In the genomic region with DNA sequence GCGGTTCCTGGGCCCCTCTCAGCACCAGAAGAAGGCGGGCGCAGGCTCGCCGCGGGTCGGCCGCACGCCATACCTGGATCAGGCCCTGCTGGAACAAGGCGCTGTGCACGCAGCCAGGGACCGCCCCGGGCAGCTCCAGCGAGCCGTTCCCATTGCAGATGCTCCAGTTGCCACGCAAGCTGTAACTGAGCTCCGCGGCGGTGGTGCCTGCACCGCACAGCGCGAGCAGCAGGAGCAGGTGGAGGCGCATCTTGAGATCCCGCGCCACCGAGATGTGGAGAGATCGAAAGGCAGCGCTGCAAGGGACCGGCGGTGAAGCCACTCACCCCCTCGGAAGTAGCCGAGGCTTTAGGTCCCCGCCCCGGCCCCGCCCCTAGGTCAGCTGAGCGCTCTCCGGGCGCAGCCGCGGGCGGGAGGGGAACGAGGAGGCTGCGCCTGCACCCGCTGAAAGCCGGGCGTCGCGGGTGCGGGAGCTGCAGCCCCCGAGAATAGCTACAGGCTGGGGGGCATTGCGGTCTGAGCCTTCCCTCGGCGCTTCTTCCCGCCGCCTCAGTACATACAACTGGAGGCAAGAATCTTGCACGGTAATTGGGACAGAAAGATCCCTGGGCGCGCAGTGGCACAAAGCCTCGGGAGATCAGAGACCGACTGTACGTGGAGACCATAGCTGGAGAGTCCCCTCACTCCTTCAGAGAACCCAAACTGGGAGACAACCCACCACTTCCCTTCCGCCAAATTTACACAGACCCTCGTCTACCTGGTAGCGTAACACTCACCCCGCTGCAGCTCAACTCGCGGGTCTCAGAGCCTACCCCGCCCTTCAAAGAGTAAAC, we compare ENCODE assay signal across 8 cellular contexts. TPM values are rescaled to one million over a fixed set of nuclear protein-coding genes. Genes with fewer than 3 reads are reported as not detected.
DNase-seq lines count a peak whose midpoint lies in the region; ATAC-seq and TF ChIP-seq lines count a peak whose summit lies in the region.

MANBA (minus strand) TSS at position 324 of the 833 bp plus-strand sequence; CDS start at position 250, 74 bp downstream.

- no peaks in the 10 kb centered on the region for H3K36me3 ChIP-seq in right lobe of liver

- H3K27ac ChIP-seq in right lobe of liver: peak within 1 kb of the TSS; percentile 79 to 93 (median 87)

- peaks cover 0 to 13% (median 4%) of the 10 kb centered on the region in 4 donors for H3K4me1 ChIP-seq in right lobe of liver

- H3K36me3 Mint-ChIP-seq in CD14-positive monocyte: peaks cover 11 to 24% of the 10 kb centered on the region in 2 donors

- peaks cover 46% of the 10 kb centered on the region for H3K4me1 Mint-ChIP-seq in CD14-positive monocyte

- H3K4me3 Mint-ChIP-seq in CD14-positive monocyte: peak within 1 kb of the TSS; percentile 88 to 92

- no peaks in the 10 kb centered on the region for H3K9me3 ChIP-seq in right lobe of liver

- peaks cover 0 to 2% (median 0%) of the 10 kb centered on the region in 7 donors for H3K9me3 Mint-ChIP-seq in CD14-positive monocyte

- peaks cover 0 to 4% (median 3%) of the 10 kb centered on the region in 3 donors for H3K27me3 Mint-ChIP-seq in CD14-positive monocyte (ENCODE audit: low read depth in 3 of 3)

- intact Hi-C loops in CD14-positive monocyte (cut with micrococcal nuclease) (loop anchor here in 1 of 2 donors (2.0 to 5.0 kb wide), 3 partner anchors 28 to 66 kb away; partner anchors contain the start of gene UBE2D3), right lobe of liver (cut with DNase I) (no loop called here)

- 0% methylated on average over 31 of the region's 68 CpGs for WGBS in right lobe of liver (ENCODE audit: insufficient coverage, low coverage, low lambda C conversion rate, missing lambda C conversion rate)

- ATAC-seq in GM19372 (IDR thresholded peaks at IDR 0.05; ENCODE audit: low read depth, unreplicated experiment) (peak; percentile 89), HG03520 (IDR thresholded peaks at IDR 0.05; ENCODE audit: unreplicated experiment) (peak; percentile 88), right lobe of liver (peak; percentile 96 to 99 (median 96))

- peak within 1 kb of the TSS; percentile 93 to 95 (median 95) for H3K4me3 ChIP-seq in right lobe of liver

- peak; percentile 89 for DNase-seq in CD14-positive monocyte (ENCODE audit: low spot score)
- peak; percentile 21 for DNase-seq in NCI-H748 treated with DMSO at 0.1 percent for 48 hours (lab: John Stamatoyannopoulos, UW)
- peak; percentile 81 for DNase-seq in activated CD4-positive, alpha-beta T cell treated with anti-CD3 and anti-CD28 coated beads, Interleukin-2, amount 50 U/mL, for 1 hour
- peak; percentile 68 for DNase-seq in dermis blood vessel endothelial cell
- DNase-seq in right lobe of liver: peak; percentile 91 to 93 (median 93)
- peak; percentile 82 for DNase-seq in stimulated activated CD4-positive, alpha-beta T cell treated with anti-CD3 and anti-CD28 coated beads, Interleukin-4, amount 100 ng/mL, for 24 hours

- H3K27me3 ChIP-seq in right lobe of liver: no peaks in the 10 kb centered on the region

- TF ChIP-seq POLR2A in right lobe of liver (IDR thresholded peaks at IDR 0.05): peak; percentile 81

- TF ChIP-seq CTCF in CD14-positive monocyte (IDR thresholded peaks at IDR 0.05) (no peak), right lobe of liver (IDR thresholded peaks at IDR 0.05) (no peak)

- H3K27ac Mint-ChIP-seq in CD14-positive monocyte: peak within 1 kb of the TSS; percentile 97 to 99 (median 98)

RNA-seq across cellular contexts. Expression of gene MANBA, which starts in this region (rescaled TPM):
- 10 to 100 TPM; 80.8 to 94.4 TPM for polyA plus RNA-seq in CD14-positive monocyte
- total RNA-seq in dermis blood vessel endothelial cell (15.6 and 25.7 TPM in 2 replicates), right lobe of liver (10 to 100 TPM; 11.3 to 18.2 (median 13.9) TPM)

Comparison
In these comparisons a context has a peak if more than half of its experiments do, and no peak if none do; other contexts are left out.
1. Peak in every context shown above with its lines: DNase-seq, ATAC-seq, H3K4me3 ChIP-seq and H3K27ac ChIP-seq.
2. DNase-seq: peak in every context shown above with its lines; median percentile 93 in right lobe of liver; 89 in CD14-positive monocyte; 82 in stimulated activated CD4-positive, alpha-beta T cell treated with anti-CD3 and anti-CD28 coated beads, Interleukin-4, amount 100 ng/mL, for 24 hours; 81 in activated CD4-positive, alpha-beta T cell treated with anti-CD3 and anti-CD28 coated beads, Interleukin-2, amount 50 U/mL, for 1 hour; 68 in dermis blood vessel endothelial cell; 21 in NCI-H748 treated with DMSO at 0.1 percent for 48 hours.